10 cellular contexts compared by ENCODE assay signal in the genomic region with DNA sequence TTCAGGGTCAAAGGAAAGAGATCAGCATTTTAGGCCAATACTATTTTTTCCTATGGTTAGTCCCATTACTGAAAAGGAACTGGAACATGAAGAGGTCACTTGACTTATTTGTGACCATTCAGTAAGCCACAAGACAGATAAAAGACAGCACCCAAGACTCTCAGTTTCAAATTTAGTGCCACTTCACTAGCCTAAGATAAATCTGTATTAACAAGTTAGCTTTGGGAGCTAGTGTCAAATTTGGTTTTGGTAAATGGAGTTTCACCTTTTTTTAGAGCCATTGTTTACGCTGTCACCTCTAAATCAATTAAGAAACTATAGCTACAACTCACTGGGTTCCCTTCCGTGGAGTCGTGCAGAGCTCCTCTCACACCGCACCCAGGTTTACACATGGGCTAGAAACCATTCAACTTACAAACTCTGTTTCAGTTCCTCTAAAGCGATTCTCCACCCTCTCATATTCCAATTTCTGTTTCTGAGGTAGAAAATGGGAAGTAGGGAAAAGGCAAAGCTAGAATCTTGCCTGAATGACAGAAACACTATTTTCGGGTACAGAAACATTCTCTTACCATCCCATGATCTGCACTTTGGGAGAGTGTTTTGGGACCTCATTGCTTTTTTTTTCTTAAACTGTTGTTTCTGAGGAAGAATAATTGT. TPM values are rescaled to one million over a fixed set of nuclear protein-coding genes. Genes with fewer than 3 reads are reported as not detected.
DNase-seq lines count a peak whose midpoint lies in the region; ATAC-seq and TF ChIP-seq lines count a peak whose summit lies in the region.
"Had no signal": no experiment of that assay in that cellular context is flagged by ENCODE, and none has a peak within 500 bp of the region (broad histone marks: within the 10 kb centered on the region; RNA-seq: fewer than 3 reads in every experiment).

No MANE protein-coding gene starts in this region.

- H3K4me3 ChIP-seq in dorsolateral prefrontal cortex: no peak overlapping the region
- H3K4me3 ChIP-seq: lung had no signal

- no peaks in the 10 kb centered on the region for H3K27me3 ChIP-seq in dorsolateral prefrontal cortex

- H3K27ac ChIP-seq in dorsolateral prefrontal cortex: no peak overlapping the region

- peak overlapping the region; percentile 39 for H3K4me3 Mint-ChIP-seq in dendritic cell treated with granulocyte-macrophage colony-stimulating factor and Interleukin-4, amounts not matched to agents 40 ng/mL and 50 ng/mL, for 4 days
- H3K4me3 Mint-ChIP-seq: activated T-cell treated with anti-CD3 and anti-CD28 coated beads, Interleukin-2, amount 50 U/mL, for 72 hours had no signal

- intact Hi-C loops in dendritic cell treated with granulocyte-macrophage colony-stimulating factor and Interleukin-4, amounts not matched to agents 40 ng/mL and 50 ng/mL, for 4 days (cut with micrococcal nuclease): loop anchor here (2.0 kb wide), 1 partner anchor 14 kb away; a partner anchor contains a TSS
- intact Hi-C loops in dorsolateral prefrontal cortex (cut with DNase I): no loop called here

- H3K36me3 Mint-ChIP-seq in dendritic cell treated with granulocyte-macrophage colony-stimulating factor and Interleukin-4, amounts not matched to agents 40 ng/mL and 50 ng/mL, for 4 days (ENCODE audit: low read depth): peaks cover 79% of the 10 kb centered on the region

- no peak for DNase-seq in activated CD4-positive, alpha-beta T cell treated with anti-CD3 and anti-CD28 coated beads, Interleukin-2, amount 50 U/mL, for 4 hours
- DNase-seq in dorsolateral prefrontal cortex: no peak
- no peak for DNase-seq in LoVo (ENCODE audit: low spot score)
- DNase-seq in NCI-H2029 treated with DMSO at 0.1 percent for 48 hours (lab: John Stamatoyannopoulos, UW): no peak
- DNase-seq: activated T-cell treated with anti-CD3 and anti-CD28 coated beads, Interleukin-2, amount 50 U/mL, for 72 hours had no signal

- H3K4me1 Mint-ChIP-seq in dendritic cell treated with granulocyte-macrophage colony-stimulating factor and Interleukin-4, amounts not matched to agents 40 ng/mL and 50 ng/mL, for 4 days (ENCODE audit: low read depth): peaks cover 51% of the 10 kb centered on the region

- H3K9me3 Mint-ChIP-seq in dendritic cell treated with granulocyte-macrophage colony-stimulating factor and Interleukin-4, amounts not matched to agents 40 ng/mL and 50 ng/mL, for 4 days: no peaks in the 10 kb centered on the region
- H3K9me3 Mint-ChIP-seq: activated T-cell treated with anti-CD3 and anti-CD28 coated beads, Interleukin-2, amount 50 U/mL, for 72 hours had no signal

- no peak for TF ChIP-seq CTCF in dorsolateral prefrontal cortex (IDR thresholded peaks at IDR 0.05 in 54 of 56, conservative IDR thresholded peaks at IDR 0.05 in 2 of 56; ENCODE audit: low read depth in 1 of 56, partially characterized antibody in 56 of 56)

- H3K27me3 Mint-ChIP-seq in dendritic cell treated with granulocyte-macrophage colony-stimulating factor and Interleukin-4, amounts not matched to agents 40 ng/mL and 50 ng/mL, for 4 days: no peaks in the 10 kb centered on the region

- ATAC-seq in GM18498 (IDR thresholded peaks at IDR 0.05; ENCODE audit: unreplicated experiment) (peak; percentile 81), GM21423 (IDR thresholded peaks at IDR 0.05; ENCODE audit: unreplicated experiment) (peak; percentile 76), HG03280 (IDR thresholded peaks at IDR 0.05; ENCODE audit: unreplicated experiment) (peak; percentile 73)
- ATAC-seq: activated T-cell treated with anti-CD3 and anti-CD28 coated beads, Interleukin-2, amount 50 U/mL, for 72 hours had no signal

- peak overlapping the region; percentile 18 for H3K27ac Mint-ChIP-seq in dendritic cell treated with granulocyte-macrophage colony-stimulating factor and Interleukin-4, amounts not matched to agents 40 ng/mL and 50 ng/mL, for 4 days
- H3K27ac Mint-ChIP-seq: activated T-cell treated with anti-CD3 and anti-CD28 coated beads, Interleukin-2, amount 50 U/mL, for 72 hours had no signal

RNA-seq across cellular contexts. Expression of a gene that starts 14.3 kb away (rescaled TPM):
- 10 to 100 TPM; 15.7 to 49.5 (median 30.0) TPM for total RNA-seq in dorsolateral prefrontal cortex

RNA-seq across cellular contexts. Expression of a gene that starts 18.6 kb away (rescaled TPM):
- 10 to 100 TPM in 59 of 120 experiments, 1 to 10 TPM in 61; 5.5 to 15.5 (median 10.0) TPM for total RNA-seq in dorsolateral prefrontal cortex

RNA-seq across cellular contexts. Expression of a gene that starts 43.5 kb away (rescaled TPM):
- total RNA-seq in dorsolateral prefrontal cortex: 1 to 10 TPM in 13 of 120 experiments, under 1 TPM in 95, not detected in 12; 0.04 to 2.4 (median 0.44) TPM
